Comparison of ENCODE assay signal across 1 cellular context in genomic region chr12:6943719-6944380, GRCh38.
TF ChIP-seq lines count a peak whose summit lies in the region.

Gene C12orf57, plus strand, starts transcription at chr12:6944022. Its CDS starts 100 bp downstream, at chr12:6944122.
Gene RNU7-1, plus strand, starts transcription at chr12:6943816.

TF ChIP-seq in K562, 482 proteins besides CTCF, POLR2A, EP300 and RAD21 (continued from another document and continues in another):
- TF ChIP-seq AFF1 (IDR thresholded peaks at IDR 0.05; ENCODE audit: low read depth in 1 of 2, partially characterized antibody in 2 of 2) (peak in 1 of 2 experiments; percentile 82), HEY1 (CRISPR knock-in tag; IDR thresholded peaks at IDR 0.05; ENCODE audit: borderline replicate concordance) (peak; percentile 87; the same call in 1 of the 2 replicates), CREBBP (IDR thresholded peaks at IDR 0.05; ENCODE audit: low read depth, low read length) (no peak), ILK (tag; IDR thresholded peaks at IDR 0.05; ENCODE audit: borderline replicate concordance, low read depth) (no peak), ZNF184 (CRISPR knock-in tag; IDR thresholded peaks at IDR 0.05) (no peak), JUNB (CRISPR knock-in tag; conservative IDR thresholded peaks at IDR 0.05) (no peak), VEZF1 (CRISPR knock-in tag; IDR thresholded peaks at IDR 0.05) (peak; percentile 51; the same call in 1 of the 2 replicates), ZNF696 (CRISPR knock-in tag; conservative IDR thresholded peaks at IDR 0.05) (peak; percentile 95), MYBL2 (IDR thresholded peaks at IDR 0.05; ENCODE audit: low read depth) (no peak), MYBL2 (CRISPR knock-in tag; IDR thresholded peaks at IDR 0.05; ENCODE audit: borderline replicate concordance) (no peak), FOXJ3 (CRISPR knock-in tag; IDR thresholded peaks at IDR 0.05) (no peak), ZNF41 (CRISPR knock-in tag; conservative IDR thresholded peaks at IDR 0.05) (peak; percentile 89), ZNF133 (CRISPR knock-in tag; IDR thresholded peaks at IDR 0.05) (no peak), ZNF121 (CRISPR knock-in tag; conservative IDR thresholded peaks at IDR 0.05) (no peak), XRCC5 (IDR thresholded peaks at IDR 0.05; ENCODE audit: low read depth, low read length) (0 out of 2 replicates have a peak, but pooled peaks have one; percentile 5), GTF2A2 (tag; IDR thresholded peaks at IDR 0.05) (peak; percentile 97), PHF21A (IDR thresholded peaks at IDR 0.05; ENCODE audit: borderline replicate concordance, low read depth) (peak; percentile 42; the same call in 1 of the 2 replicates), CAMTA2 (CRISPR knock-in tag; conservative IDR thresholded peaks at IDR 0.05) (peak; percentile 98), USF1 (CRISPR knock-in tag; IDR thresholded peaks at IDR 0.05) (no peak), ZBTB2 (IDR thresholded peaks at IDR 0.05) (no peak), RBM34 (IDR thresholded peaks at IDR 0.05; ENCODE audit: borderline replicate concordance, insufficient read depth, low read length) (no peak), ZNF778 (CRISPR knock-in tag; IDR thresholded peaks at IDR 0.05) (no peak), KAT8 (IDR thresholded peaks at IDR 0.05; ENCODE audit: low read depth) (no peak), DMBX1 (CRISPR knock-in tag; IDR thresholded peaks at IDR 0.05; ENCODE audit: borderline replicate concordance) (peak; percentile 42; the same call in 1 of the 2 replicates), ZNF280B (CRISPR knock-in tag; IDR thresholded peaks at IDR 0.05) (peak; percentile 90; the same call in 1 of the 2 replicates), MAFG (tag; conservative IDR thresholded peaks at IDR 0.05) (no peak; the same call in 1 of the 2 replicates), CCNT2 (IDR thresholded peaks at IDR 0.05; ENCODE audit: borderline replicate concordance, extremely low read depth, insufficient read length, low read depth, low read length) (peak; percentile 15), MLLT1 (IDR thresholded peaks at IDR 0.05) (peak; percentile 74 to 80), HNRNPUL1 (IDR thresholded peaks at IDR 0.05; ENCODE audit: low read length) (peak; percentile 97), NELFE (IDR thresholded peaks at IDR 0.05; ENCODE audit: insufficient read depth, insufficient read length) (peak; percentile 72), E2F3 (CRISPR knock-in tag; IDR thresholded peaks at IDR 0.05) (peak; percentile 78), ZSCAN29 (IDR thresholded peaks at IDR 0.05) (no peak), RBM39 (optimal IDR thresholded peaks at IDR 0.05; ENCODE audit: low read depth, low read length) (peak; percentile 88), POLR2AphosphoS5 (IDR thresholded peaks at IDR 0.05; ENCODE audit: control insufficient read depth, insufficient read depth, low read depth, low read length) (peak; percentile 100), ELF1 (tag; IDR thresholded peaks at IDR 0.05) (peak; percentile 78), ZBTB33 (CRISPR knock-in tag; IDR thresholded peaks at IDR 0.05) (0 out of 2 replicates have a peak, but pooled peaks have one; percentile 21), NCOA2 (IDR thresholded peaks at IDR 0.05; ENCODE audit: partially characterized antibody in 2 of 2) (no peak), ZNF175 (CRISPR knock-in tag; IDR thresholded peaks at IDR 0.05; ENCODE audit: low read depth) (no peak), CHCHD3 (CRISPR knock-in tag; IDR thresholded peaks at IDR 0.05) (peak; percentile 99), THAP7 (CRISPR knock-in tag; IDR thresholded peaks at IDR 0.05) (peak; percentile 96), ATF6 (CRISPR knock-in tag; IDR thresholded peaks at IDR 0.05) (no peak), C11orf30 (IDR thresholded peaks at IDR 0.05; ENCODE audit: low read depth) (0 out of 2 replicates have a peak, but pooled peaks have one; percentile 6), ZNF239 (CRISPR knock-in tag; IDR thresholded peaks at IDR 0.05) (peak; percentile 45; the same call in 1 of the 2 replicates), ZNF12 (CRISPR knock-in tag; IDR thresholded peaks at IDR 0.05) (no peak; the same call in 1 of the 2 replicates), ZFP30 (CRISPR knock-in tag; IDR thresholded peaks at IDR 0.05; ENCODE audit: borderline replicate concordance) (peak; percentile 92; the same call in 1 of the 2 replicates), HDAC3 (IDR thresholded peaks at IDR 0.05; ENCODE audit: borderline replicate concordance, partially characterized antibody) (peak; percentile 72), NFYB (IDR thresholded peaks at IDR 0.05; ENCODE audit: extremely low read depth, insufficient read length) (no peak), SRSF1 (IDR thresholded peaks at IDR 0.05; ENCODE audit: low read depth, low read length) (no peak), DEAF1 (CRISPR knock-in tag; IDR thresholded peaks at IDR 0.05) (peak; percentile 58)
